11 cellular contexts compared by ENCODE assay signal in the genomic region with DNA sequence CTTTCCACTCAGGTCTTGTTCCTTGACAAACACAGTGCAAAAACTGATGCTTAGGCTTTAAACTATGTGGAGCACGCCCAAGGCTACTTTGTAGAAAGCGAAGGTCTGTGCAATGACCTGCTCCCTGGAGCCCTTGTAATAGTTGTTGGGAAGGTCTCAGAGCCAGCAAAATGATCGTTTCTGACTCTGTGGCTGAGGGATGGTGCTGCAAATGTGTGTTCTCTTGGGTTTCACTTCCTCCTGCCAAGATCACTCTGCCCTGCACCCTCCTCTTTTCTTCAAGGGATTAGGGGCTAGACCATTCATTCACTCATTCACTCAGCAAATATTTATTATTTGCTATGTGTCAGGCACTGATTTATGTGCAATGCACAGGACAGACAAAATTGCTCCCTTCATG.
DNase-seq lines count a peak whose midpoint lies in the region; ATAC-seq and TF ChIP-seq lines count a peak whose summit lies in the region.
"Had no signal": no experiment of that assay in that cellular context is flagged by ENCODE, and none has a peak within 500 bp of the region (broad histone marks: within the 10 kb centered on the region; RNA-seq: fewer than 3 reads in every experiment).

No MANE protein-coding gene starts in this region.

- peaks cover 13% of the 10 kb centered on the region for H3K4me1 ChIP-seq in vagina

- no peaks in the 10 kb centered on the region for H3K9me3 ChIP-seq in vagina

- no peak for TF ChIP-seq POLR2A in vagina (IDR thresholded peaks at IDR 0.05)

- DNase-seq in GM10248 (ENCODE audit: extremely low spot score) (peak; percentile 28), activated B cell treated with CpG ODN at 0.5 μM for 24 hours (peak; percentile 32), vagina (ENCODE audit: extremely low spot score in 2 of 2) (no peak)
- DNase-seq: activated CD8-positive, alpha-beta memory T cell treated with anti-CD3 and anti-CD28 coated beads, Interleukin-2, amount 50 U/mL, for 4 hours; NCI-H2029 had no signal

- POLR2A ChIA-PET in GM10248 (lab: Yijun Ruan, JAX) (no interaction called here), activated B cell treated with CpG ODN at 0.5 μM for 24 hours (lab: Charles Lee) (interaction anchor here (0.6 to 2.8 kb wide), 6 partner anchors 23 to 588 kb away, joined by 3 to 15 read pairs (median 5); no protein-coding TSS in a partner anchor)

- TF ChIP-seq CTCF in GM10248 (IDR thresholded peaks at IDR 0.05; ENCODE audit: control extremely low read depth, extremely low read depth, low read depth, missing control alignments) = no peak
- no peak for TF ChIP-seq CTCF in activated B cell treated with CpG ODN at 0.5 μM for 24 hours (IDR thresholded peaks at IDR 0.05)
- no peak for TF ChIP-seq CTCF in vagina (IDR thresholded peaks at IDR 0.05)

- intact Hi-C loops in activated B cell treated with CpG ODN at 0.5 μM for 24 hours (cut with micrococcal nuclease) = loop anchor here (1.0 to 10.0 kb wide), 9 partner anchors 24 to 291 kb away; a partner anchor contains a TSS
- intact Hi-C loops in vagina (cut with DNase I) = no loop called here

- H3K27me3 ChIP-seq in vagina = no peaks in the 10 kb centered on the region
- H3K27me3 ChIP-seq: cardiac muscle cell had no signal

- H3K27me3 Mint-ChIP-seq in activated B cell treated with CpG ODN at 0.5 μM for 24 hours = no peaks in the 10 kb centered on the region
- no peaks in the 10 kb centered on the region for H3K27me3 Mint-ChIP-seq in activated T-helper 17 cell treated with anti-CD3 and anti-CD28 coated beads, Interleukin-2, amount 50 U/mL, for 72 hours

- no peaks in the 10 kb centered on the region for H3K9me3 Mint-ChIP-seq in activated B cell treated with CpG ODN at 0.5 μM for 24 hours
- H3K9me3 Mint-ChIP-seq in activated T-helper 17 cell treated with anti-CD3 and anti-CD28 coated beads, Interleukin-2, amount 50 U/mL, for 72 hours = no peaks in the 10 kb centered on the region

- H3K27ac Mint-ChIP-seq in activated B cell treated with CpG ODN at 0.5 μM for 24 hours = peak overlapping the region; percentile 33
- H3K27ac Mint-ChIP-seq in activated T-helper 17 cell treated with anti-CD3 and anti-CD28 coated beads, Interleukin-2, amount 50 U/mL, for 72 hours = no peak overlapping the region

- ATAC-seq in GM19468 (IDR thresholded peaks at IDR 0.05; ENCODE audit: extremely low read depth, unreplicated experiment) = peak; percentile 39
- ATAC-seq in HG03280 (IDR thresholded peaks at IDR 0.05; ENCODE audit: unreplicated experiment) = peak; percentile 92
- ATAC-seq in activated B cell treated with CpG ODN at 0.5 μM for 24 hours (ENCODE audit: low read depth) = peak; percentile 97
- no peak for ATAC-seq in activated T-helper 17 cell treated with anti-CD3 and anti-CD28 coated beads, Interleukin-2, amount 50 U/mL, for 72 hours (replicated peaks)
- ATAC-seq in HG03565 (IDR thresholded peaks at IDR 0.05; ENCODE audit: unreplicated experiment) = no peak
- no peak for ATAC-seq in GM21360 (IDR thresholded peaks at IDR 0.05; ENCODE audit: unreplicated experiment)

- H3K36me3 Mint-ChIP-seq in activated B cell treated with CpG ODN at 0.5 μM for 24 hours (ENCODE audit: low read depth) = no peaks in the 10 kb centered on the region
- no peaks in the 10 kb centered on the region for H3K36me3 Mint-ChIP-seq in activated T-helper 17 cell treated with anti-CD3 and anti-CD28 coated beads, Interleukin-2, amount 50 U/mL, for 72 hours (ENCODE audit: low read depth)

- H3K4me1 Mint-ChIP-seq in activated B cell treated with CpG ODN at 0.5 μM for 24 hours = peaks cover 48% of the 10 kb centered on the region
- peaks cover 3% of the 10 kb centered on the region for H3K4me1 Mint-ChIP-seq in activated T-helper 17 cell treated with anti-CD3 and anti-CD28 coated beads, Interleukin-2, amount 50 U/mL, for 72 hours

- H3K36me3 ChIP-seq in vagina = no peaks in the 10 kb centered on the region
- H3K36me3 ChIP-seq: cardiac muscle cell had no signal

- H3K27ac ChIP-seq in vagina = no peak overlapping the region
- H3K27ac ChIP-seq: cardiac muscle cell had no signal

- CTCF ChIA-PET in GM10248 (lab: Yijun Ruan, JAX) (interaction anchor here (1.1 to 1.2 kb wide), 3 partner anchors 13 to 156 kb away, joined by 3 to 5 read pairs (median 3); no protein-coding TSS in a partner anchor), activated B cell treated with CpG ODN at 0.5 μM for 24 hours (lab: Charles Lee) (interaction anchor here (1.1 to 1.9 kb wide), 7 partner anchors 10 to 295 kb away, joined by 3 to 9 read pairs (median 4); no protein-coding TSS in a partner anchor)

- no peak overlapping the region for H3K4me3 ChIP-seq in vagina
- H3K4me3 ChIP-seq: cardiac muscle cell had no signal

- peak overlapping the region; percentile 49 for H3K4me3 Mint-ChIP-seq in activated B cell treated with CpG ODN at 0.5 μM for 24 hours
- no peak overlapping the region for H3K4me3 Mint-ChIP-seq in activated T-helper 17 cell treated with anti-CD3 and anti-CD28 coated beads, Interleukin-2, amount 50 U/mL, for 72 hours

Comparison
In these comparisons a context has a peak if more than half of its experiments do, and no peak if none do; other contexts are left out.
1. DNase-seq: peak in GM10248 (single experiment) and activated B cell treated with CpG ODN at 0.5 μM for 24 hours (single experiment); none in vagina (0 of 2).
2. ATAC-seq: peak in GM19468 (single experiment), HG03280 (single experiment) and activated B cell treated with CpG ODN at 0.5 μM for 24 hours (single experiment); none in activated T-helper 17 cell treated with anti-CD3 and anti-CD28 coated beads, Interleukin-2, amount 50 U/mL, for 72 hours (single experiment), HG03565 (single experiment) and GM21360 (single experiment).